Comparison of ENCODE assay signal across 25 cellular contexts in genomic region chr5:90956511-90956910, GRCh38.
DNase-seq lines count a peak whose midpoint lies in the region; ATAC-seq, FAIRE-seq and TF ChIP-seq lines count a peak whose summit lies in the region.
"Had no signal": no experiment of that assay in that cellular context is flagged by ENCODE, and none has a peak within 500 bp of the region (broad histone marks: within the 10 kb centered on the region; RNA-seq: fewer than 3 reads in every experiment).

No MANE protein-coding gene starts in this region.

- TF ChIP-seq POLR2A in GM12878 (IDR thresholded peaks at IDR 0.05; ENCODE audit: low read depth, low read length): no peak

- BruUV-seq in GM12878 (replicated peaks; lab: Mats Ljungman, UMichigan): no TSS peak

- in situ Hi-C loops in GM12878 (cut with MboI): no loop called here

- H3K4me2 ChIP-seq in GM12878 (ENCODE audit: control insufficient read depth, insufficient read depth): no peak overlapping the region
- H3K4me2 ChIP-seq: PC-9 had no signal

- CTCF ChIA-PET in GM12878 (lab: Yijun Ruan, JAX): interaction anchor here (0.6 to 1.0 kb wide), 2 partner anchors 24 to 91 kb away, joined by 3 read pairs; no protein-coding TSS in a partner anchor

- no peak overlapping the region for H3K27ac ChIP-seq in GM12878 (ENCODE audit: control insufficient read depth, insufficient read depth)
- H3K27ac ChIP-seq: ascending aorta, esophagus muscularis mucosa, PC-9, testis had no signal

- RAD21 ChIA-PET in GM12878 (lab: Charles Lee; ENCODE audit: unreplicated experiment): no interaction called here

- 5% methylated on average over 4 of the region's 4 CpGs for WGBS in GM12878 (ENCODE audit: insufficient coverage, insufficient replicate concordance, low lambda C conversion rate, missing lambda C conversion rate)

- no peak overlapping the region for H3K9ac ChIP-seq in GM12878 (ENCODE audit: control insufficient read depth, insufficient read depth, low read length)

- SMC1A ChIA-PET in GM12878 (lab: Charles Lee; ENCODE audit: uncharacterized antibody, unreplicated experiment): no interaction called here

- peaks cover 36% of the 10 kb centered on the region for H3K27me3 Mint-ChIP-seq in activated T-cell treated with anti-CD3 and anti-CD28 coated beads, Interleukin-2, amount 50 U/mL, for 72 hours (ENCODE audit: low read depth)
- H3K27me3 Mint-ChIP-seq in stimulated activated memory B cell treated with anti-CD40 and anti-IgM and Interleukin-4, amounts not matched to agents 10 μg/mL and 1 μg/mL and 100 μg/mL, for 72 hours: peaks cover 9% of the 10 kb centered on the region

- ATAC-seq in activated T-cell treated with anti-CD3 and anti-CD28 coated beads, Interleukin-2, amount 50 U/mL, for 72 hours (replicated peaks in 1 of 2): peak; percentile 47 to 74
- peak; percentile 41; the same call in 2 of the 3 replicates for ATAC-seq in GM12878
- ATAC-seq in stimulated activated memory B cell treated with anti-CD40 and anti-IgM and Interleukin-4, amounts not matched to agents 10 μg/mL and 1 μg/mL and 100 μg/mL, for 72 hours: peak; percentile 45
- ATAC-seq in HG02884 (IDR thresholded peaks at IDR 0.05; ENCODE audit: unreplicated experiment): no peak
- ATAC-seq in HG03095 (IDR thresholded peaks at IDR 0.05; ENCODE audit: unreplicated experiment): no peak
- ATAC-seq: naive thymus-derived CD4-positive, alpha-beta T cell had no signal

- H3K4me3 ChIP-seq in GM12878: no peak overlapping the region
- H3K4me3 ChIP-seq: ascending aorta, esophagus muscularis mucosa, PC-9, testis had no signal

- no peak for DNase-seq in activated T-cell treated with anti-CD3 and anti-CD28 coated beads, Interleukin-2, amount 50 U/mL, for 72 hours
- DNase-seq in activated T-cell treated with anti-CD3 and anti-CD28 coated beads, Interleukin-2, amount 50 U/mL, for 1 hour: no peak
- DNase-seq in NCI-H2029 treated with DMSO at 0.1 percent for 48 hours (lab: John Stamatoyannopoulos, UW) (peak; percentile 16), GM12878 (ENCODE audit: low read depth, low spot score) (no peak), COR-L47 (lab: John Stamatoyannopoulos, UW) (no peak)
- DNase-seq: activated CD4-positive, alpha-beta T cell treated with anti-CD3 and anti-CD28 coated beads, Interleukin-2, amount 10 ng/mL, durations not matched to agents 7 days and 5 days; cerebellar nuclear complex; DND-41; effector CD8-positive, alpha-beta T cell; H7; kidney glomerular epithelial cell; mesendoderm; naive thymus-derived CD4-positive, alpha-beta T cell; NCI-H1105 treated with DMSO at 0.1 percent for 48 hours; NCI-H82; PC-9; SIG-M5; T-helper 1 cell; testis had no signal

- no peak for TF ChIP-seq RAD21 in GM12878 (IDR thresholded peaks at IDR 0.05; ENCODE audit: insufficient read depth, low read depth, low read length)

- H3K9me3 ChIP-seq in GM12878 (replicated peaks; ENCODE audit: control insufficient read depth, insufficient read depth, low read length): no peaks in the 10 kb centered on the region
- H3K9me3 ChIP-seq: ascending aorta, esophagus muscularis mucosa, testis had no signal

- no peaks in the 10 kb centered on the region for H3K9me3 Mint-ChIP-seq in activated T-cell treated with anti-CD3 and anti-CD28 coated beads, Interleukin-2, amount 50 U/mL, for 72 hours
- H3K9me3 Mint-ChIP-seq in stimulated activated memory B cell treated with anti-CD40 and anti-IgM and Interleukin-4, amounts not matched to agents 10 μg/mL and 1 μg/mL and 100 μg/mL, for 72 hours: no peaks in the 10 kb centered on the region
- H3K9me3 Mint-ChIP-seq: activated CD4-positive, alpha-beta T cell treated with anti-CD3 and anti-CD28 coated beads, Interleukin-2, amount 10 ng/mL, durations not matched to agents 7 days and 5 days; naive thymus-derived CD4-positive, alpha-beta T cell had no signal

- H4K20me1 ChIP-seq in GM12878 (ENCODE audit: control insufficient read depth, insufficient read depth): no peaks in the 10 kb centered on the region

- no peak for FAIRE-seq in GM12878 (lab: Jason Lieb, UNC)

- TF ChIP-seq EP300 in GM12878 (IDR thresholded peaks at IDR 0.05; ENCODE audit: borderline replicate concordance in 1 of 2, control insufficient read depth in 1 of 2, low read depth in 2 of 2, low read length in 2 of 2): no peak

- H3K4me1 ChIP-seq in GM12878 (ENCODE audit: control insufficient read depth, insufficient read depth, low read length): no peaks in the 10 kb centered on the region
- H3K4me1 ChIP-seq: ascending aorta, testis had no signal

- no peaks in the 10 kb centered on the region for H3K79me2 ChIP-seq in GM12878 (ENCODE audit: control insufficient read depth, insufficient read depth, low read length)

- TF ChIP-seq CTCF in GM12878 (IDR thresholded peaks at IDR 0.05 in 2 of 3, conservative IDR thresholded peaks at IDR 0.05 in 1 of 3; ENCODE audit: control insufficient read depth in 2 of 3, extremely low read depth in 1 of 3, insufficient read depth in 1 of 3, low read depth in 3 of 3, low read length in 3 of 3): no peak

- no peaks in the 10 kb centered on the region for H3K27me3 ChIP-seq in GM12878 (replicated peaks in 1 of 2; ENCODE audit: control insufficient read depth in 2 of 2, insufficient read depth in 2 of 2, low read length in 1 of 2)
- H3K27me3 ChIP-seq: ascending aorta, esophagus muscularis mucosa, testis had no signal

- H3K4me3 Mint-ChIP-seq in activated T-cell treated with anti-CD3 and anti-CD28 coated beads, Interleukin-2, amount 50 U/mL, for 72 hours: peak overlapping the region; percentile 4 to 63
- no peak overlapping the region for H3K4me3 Mint-ChIP-seq in stimulated activated memory B cell treated with anti-CD40 and anti-IgM and Interleukin-4, amounts not matched to agents 10 μg/mL and 1 μg/mL and 100 μg/mL, for 72 hours
- H3K4me3 Mint-ChIP-seq: activated CD4-positive, alpha-beta T cell treated with anti-CD3 and anti-CD28 coated beads, Interleukin-2, amount 10 ng/mL, durations not matched to agents 7 days and 5 days; CD4-positive, CD25-positive, alpha-beta regulatory T cell; naive thymus-derived CD4-positive, alpha-beta T cell had no signal

- peaks cover 8% of the 10 kb centered on the region for H3K4me1 Mint-ChIP-seq in activated T-cell treated with anti-CD3 and anti-CD28 coated beads, Interleukin-2, amount 50 U/mL, for 72 hours (ENCODE audit: low read depth)
- H3K4me1 Mint-ChIP-seq in stimulated activated memory B cell treated with anti-CD40 and anti-IgM and Interleukin-4, amounts not matched to agents 10 μg/mL and 1 μg/mL and 100 μg/mL, for 72 hours: no peaks in the 10 kb centered on the region
- H3K4me1 Mint-ChIP-seq: activated CD4-positive, alpha-beta T cell treated with anti-CD3 and anti-CD28 coated beads, Interleukin-2, amount 10 ng/mL, durations not matched to agents 7 days and 5 days had no signal

- intact Hi-C loops in GM12878 (cut with micrococcal nuclease; ENCODE audit: unreplicated experiment): no loop called here

- no peaks in the 10 kb centered on the region for H3K36me3 Mint-ChIP-seq in activated T-cell treated with anti-CD3 and anti-CD28 coated beads, Interleukin-2, amount 50 U/mL, for 72 hours (ENCODE audit: insufficient read depth in 2 of 2)
- H3K36me3 Mint-ChIP-seq in stimulated activated memory B cell treated with anti-CD40 and anti-IgM and Interleukin-4, amounts not matched to agents 10 μg/mL and 1 μg/mL and 100 μg/mL, for 72 hours: no peaks in the 10 kb centered on the region
- H3K36me3 Mint-ChIP-seq: CD4-positive, CD25-positive, alpha-beta regulatory T cell; naive thymus-derived CD4-positive, alpha-beta T cell had no signal

- H3K27ac Mint-ChIP-seq in activated T-cell treated with anti-CD3 and anti-CD28 coated beads, Interleukin-2, amount 50 U/mL, for 72 hours: peak overlapping the region; percentile 71
- no peak overlapping the region for H3K27ac Mint-ChIP-seq in stimulated activated memory B cell treated with anti-CD40 and anti-IgM and Interleukin-4, amounts not matched to agents 10 μg/mL and 1 μg/mL and 100 μg/mL, for 72 hours
- H3K27ac Mint-ChIP-seq: activated CD4-positive, alpha-beta T cell treated with anti-CD3 and anti-CD28 coated beads, Interleukin-2, amount 10 ng/mL, durations not matched to agents 7 days and 5 days; CD4-positive, CD25-positive, alpha-beta regulatory T cell; naive thymus-derived CD4-positive, alpha-beta T cell had no signal

- H2AFZ ChIP-seq in GM12878 (ENCODE audit: control insufficient read depth, low read depth, low read length): no peak overlapping the region
- H2AFZ ChIP-seq: PC-9 had no signal

- H3K36me3 ChIP-seq in GM12878 (ENCODE audit: control insufficient read depth in 2 of 2, insufficient read depth in 2 of 2, low read length in 1 of 2): no peaks in the 10 kb centered on the region
- H3K36me3 ChIP-seq: ascending aorta, esophagus muscularis mucosa had no signal

- POLR2A ChIA-PET in GM12878 (lab: Charles Lee): no interaction called here

TF ChIP-seq in GM12878, 131 proteins besides CTCF, POLR2A, EP300 and RAD21 (continues in another document):
- TF ChIP-seq, protein P1, sequence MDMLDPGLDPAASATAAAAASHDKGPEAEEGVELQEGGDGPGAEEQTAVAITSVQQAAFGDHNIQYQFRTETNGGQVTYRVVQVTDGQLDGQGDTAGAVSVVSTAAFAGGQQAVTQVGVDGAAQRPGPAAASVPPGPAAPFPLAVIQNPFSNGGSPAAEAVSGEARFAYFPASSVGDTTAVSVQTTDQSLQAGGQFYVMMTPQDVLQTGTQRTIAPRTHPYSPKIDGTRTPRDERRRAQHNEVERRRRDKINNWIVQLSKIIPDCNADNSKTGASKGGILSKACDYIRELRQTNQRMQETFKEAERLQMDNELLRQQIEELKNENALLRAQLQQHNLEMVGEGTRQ (IDR thresholded peaks at IDR 0.05; ENCODE audit: borderline replicate concordance, low read depth, low read length): no peak
- TF ChIP-seq NFYA (IDR thresholded peaks at IDR 0.05; ENCODE audit: borderline replicate concordance, low read depth, low read length) (no peak), JUNB (IDR thresholded peaks at IDR 0.05) (no peak), MXI1 (IDR thresholded peaks at IDR 0.05; ENCODE audit: low read depth, low read length) (no peak), WRNIP1 (IDR thresholded peaks at IDR 0.05; ENCODE audit: borderline replicate concordance, low read depth, low read length) (no peak), ATF7 (IDR thresholded peaks at IDR 0.05; ENCODE audit: low read depth) (no peak), EZH2 (IDR thresholded peaks at IDR 0.05; ENCODE audit: borderline replicate concordance, control insufficient read depth, low read depth, low read length) (no peak), PAX5 (IDR thresholded peaks at IDR 0.05; ENCODE audit: borderline replicate concordance, low read depth, low read length) (no peak)
- TF ChIP-seq, protein P2, sequence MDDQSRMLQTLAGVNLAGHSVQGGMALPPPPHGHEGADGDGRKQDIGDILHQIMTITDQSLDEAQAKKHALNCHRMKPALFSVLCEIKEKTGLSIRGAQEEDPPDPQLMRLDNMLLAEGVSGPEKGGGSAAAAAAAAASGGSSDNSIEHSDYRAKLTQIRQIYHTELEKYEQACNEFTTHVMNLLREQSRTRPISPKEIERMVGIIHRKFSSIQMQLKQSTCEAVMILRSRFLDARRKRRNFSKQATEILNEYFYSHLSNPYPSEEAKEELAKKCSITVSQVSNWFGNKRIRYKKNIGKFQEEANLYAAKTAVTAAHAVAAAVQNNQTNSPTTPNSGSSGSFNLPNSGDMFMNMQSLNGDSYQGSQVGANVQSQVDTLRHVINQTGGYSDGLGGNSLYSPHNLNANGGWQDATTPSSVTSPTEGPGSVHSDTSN (IDR thresholded peaks at IDR 0.05; ENCODE audit: insufficient replicate concordance, low read depth, low read length): no peak

Comparison
In these comparisons a context has a peak if more than half of its experiments do, and no peak if none do; other contexts are left out.
1. ATAC-seq: peak in activated T-cell treated with anti-CD3 and anti-CD28 coated beads, Interleukin-2, amount 50 U/mL, for 72 hours (2 of 2), GM12878 (single experiment) and stimulated activated memory B cell treated with anti-CD40 and anti-IgM and Interleukin-4, amounts not matched to agents 10 μg/mL and 1 μg/mL and 100 μg/mL, for 72 hours (single experiment); none in HG02884 (single experiment) and HG03095 (single experiment).